8 cellular contexts compared by ENCODE assay signal in genomic region chr2:108787209-108787558, GRCh38. TPM values are rescaled to one million over a fixed set of nuclear protein-coding genes. Genes with fewer than 3 reads are reported as not detected.
DNase-seq lines count a peak whose midpoint lies in the region; ATAC-seq and TF ChIP-seq lines count a peak whose summit lies in the region.

No MANE protein-coding gene starts in this region.

- peak overlapping the region; percentile 90 for H3K4me3 ChIP-seq in CD8-positive, alpha-beta T cell (ENCODE audit: low read depth, low read length)
- H3K4me3 ChIP-seq in endocrine pancreas (ENCODE audit: control insufficient read depth, insufficient read depth, low read length): peak overlapping the region; percentile 86
- H3K4me3 ChIP-seq in osteoblast (ENCODE audit: insufficient read depth, low read length): peak overlapping the region; percentile 88

- no peak for DNase-seq in CD8-positive, alpha-beta T cell
- DNase-seq in NCI-H69 (lab: John Stamatoyannopoulos, UW): peak; percentile 44
- DNase-seq in osteoblast (ENCODE audit: insufficient read length, low spot score, missing footprints): peak; percentile 34
- no peak for DNase-seq in OCI-M2 (lab: John Stamatoyannopoulos, UW; ENCODE audit: unreplicated experiment)
- DNase-seq in central memory CD4-positive, alpha-beta T cell: no peak
- DNase-seq in GOT3 (lab: John Stamatoyannopoulos, UW): no peak

- CTCF ChIA-PET in CD8-positive, alpha-beta T cell (lab: Charles Lee): no interaction called here

- H3K36me3 Mint-ChIP-seq in CD8-positive, alpha-beta T cell: peaks cover 37% of the 10 kb centered on the region

- peaks cover 9% of the 10 kb centered on the region for H3K36me3 ChIP-seq in CD8-positive, alpha-beta T cell (ENCODE audit: insufficient read depth, low read length)
- H3K36me3 ChIP-seq in endocrine pancreas (ENCODE audit: control insufficient read depth, insufficient read depth, low read length): peaks cover 4% of the 10 kb centered on the region
- peaks cover 27% of the 10 kb centered on the region for H3K36me3 ChIP-seq in osteoblast (ENCODE audit: insufficient read depth, low read length)

- peak overlapping the region; percentile 81 for H3K27ac Mint-ChIP-seq in CD8-positive, alpha-beta T cell

- no peaks in the 10 kb centered on the region for H3K27me3 ChIP-seq in CD8-positive, alpha-beta T cell (ENCODE audit: insufficient read depth, low read length)
- H3K27me3 ChIP-seq in endocrine pancreas (ENCODE audit: control insufficient read depth, insufficient read depth, low read length): no peaks in the 10 kb centered on the region
- no peaks in the 10 kb centered on the region for H3K27me3 ChIP-seq in osteoblast (ENCODE audit: insufficient read depth, low read length)

- H3K4me2 ChIP-seq in osteoblast (ENCODE audit: insufficient read depth, low read length): peak overlapping the region; percentile 96

- peaks cover 10% of the 10 kb centered on the region for H3K4me1 ChIP-seq in CD8-positive, alpha-beta T cell (ENCODE audit: insufficient read depth, low read length)
- H3K4me1 ChIP-seq in endocrine pancreas (ENCODE audit: control insufficient read depth, insufficient read depth, low read length) (peaks cover 8% of the 10 kb centered on the region), osteoblast (ENCODE audit: insufficient read depth, low read length) (peaks cover 10% of the 10 kb centered on the region)

- TF ChIP-seq CTCF in CD8-positive, alpha-beta T cell (IDR thresholded peaks at IDR 0.05): no peak
- TF ChIP-seq CTCF in osteoblast (IDR thresholded peaks at IDR 0.05; ENCODE audit: extremely low read depth, low read depth, low read length): no peak

- H3K9me3 Mint-ChIP-seq in CD8-positive, alpha-beta T cell: no peaks in the 10 kb centered on the region

- no peaks in the 10 kb centered on the region for H3K9me3 ChIP-seq in CD8-positive, alpha-beta T cell (ENCODE audit: low read length)
- H3K9me3 ChIP-seq in endocrine pancreas (ENCODE audit: control insufficient read depth, low read length) (no peaks in the 10 kb centered on the region), osteoblast (ENCODE audit: low read depth, low read length) (no peaks in the 10 kb centered on the region)

- H3K27me3 Mint-ChIP-seq in CD8-positive, alpha-beta T cell (ENCODE audit: low read depth): no peaks in the 10 kb centered on the region

- H3K4me3 Mint-ChIP-seq in CD8-positive, alpha-beta T cell: peak overlapping the region; percentile 99

- intact Hi-C loops in CD8-positive, alpha-beta T cell (cut with DNase I, micrococcal nuclease): loop anchor here (5.0 to 10.0 kb wide), 5 partner anchors 162 to 1418 kb away; partner anchors contain the start of genes EDAR (in 1 of the 2), LIMS1 (in 1 of the 2) and NPHP1 (in 1 of the 2)

- no peaks in the 10 kb centered on the region for H4K20me1 ChIP-seq in osteoblast (ENCODE audit: insufficient read depth, low read length)

- POLR2A ChIA-PET in CD8-positive, alpha-beta T cell (lab: Charles Lee): no interaction called here

- H3K27ac ChIP-seq in CD8-positive, alpha-beta T cell (ENCODE audit: low read depth, low read length): peak overlapping the region; percentile 83
- H3K27ac ChIP-seq in osteoblast (ENCODE audit: low read depth, low read length): peak overlapping the region; percentile 73

- H2AFZ ChIP-seq in osteoblast (ENCODE audit: low read length): no peak overlapping the region

- H3K9ac ChIP-seq in endocrine pancreas (ENCODE audit: control insufficient read depth, insufficient read depth, low read length): peak overlapping the region; percentile 67

- peaks cover 22% of the 10 kb centered on the region for H3K4me1 Mint-ChIP-seq in CD8-positive, alpha-beta T cell (ENCODE audit: low read depth)

- ATAC-seq in CD8-positive, alpha-beta T cell: no peak
- no peak for ATAC-seq in HG02588 (IDR thresholded peaks at IDR 0.05; ENCODE audit: unreplicated experiment)

- H3K79me2 ChIP-seq in osteoblast (ENCODE audit: insufficient read depth, low read length): peaks cover 5% of the 10 kb centered on the region

RNA-seq across cellular contexts. Expression of gene CCDC138, which starts 0.6 kb away (rescaled TPM):
- total RNA-seq in CD8-positive, alpha-beta T cell: 1 to 10 TPM; 4.6 to 5.9 TPM
- 5.1 and 6.5 TPM in 2 replicates for total RNA-seq in osteoblast

Comparison
In these comparisons a context has a peak if more than half of its experiments do, and no peak if none do; other contexts are left out.
1. DNase-seq: peak in NCI-H69 (single experiment) and osteoblast (single experiment); none in CD8-positive, alpha-beta T cell (0 of 7), OCI-M2 (single experiment), central memory CD4-positive, alpha-beta T cell (single experiment) and GOT3 (single experiment).
2. Peak in every context shown above with its lines, with median percentiles within 50 percentile points of each other: H3K4me3 ChIP-seq.